30 cellular contexts compared by ENCODE assay signal in genomic region chrX:95718746-95719145, GRCh38.
"Had no signal": no experiment of that assay in that cellular context is flagged by ENCODE, and none has a peak within 500 bp of the region (broad histone marks: within the 10 kb centered on the region; RNA-seq: fewer than 3 reads in every experiment).

No MANE protein-coding gene starts in this region.

- H2AFZ ChIP-seq: neural progenitor cell had no signal

- H3K27ac ChIP-seq: colonic mucosa, gastroesophageal sphincter, heart right ventricle, lower lobe of right lung, neural progenitor cell, prostate gland, right atrium auricular region, thyroid gland, vagina had no signal

- H3K36me3 ChIP-seq: colonic mucosa, gastroesophageal sphincter, heart right ventricle, lower lobe of right lung, neural progenitor cell, prostate gland, right atrium auricular region, thyroid gland, vagina had no signal

- H3K27me3 Mint-ChIP-seq: dendritic cell treated with granulocyte-macrophage colony-stimulating factor and Interleukin-4, amounts not matched to agents 40 ng/mL and 50 ng/mL, for 4 days; memory B cell; naive B cell; natural killer cell treated with Interleukin-12 subunit alpha and Interleukin-12 subunit beta and Interleukin-15 and Interleukin-18, amount 100 ng/mL, for 72 hours; stimulated activated naive CD8-positive, alpha-beta T cell treated with anti-CD3 and anti-CD28 coated beads, Interleukin-15, amount 100 ng/mL, for 72 hours had no signal

- ATAC-seq: esophagus mucosa; gastroesophageal sphincter; heart right ventricle; left ventricle myocardium superior; lower lobe of right lung; mucosa of descending colon; natural killer cell treated with Interleukin-12 subunit alpha and Interleukin-12 subunit beta and Interleukin-15 and Interleukin-18, amount 100 ng/mL, for 72 hours; sciatic nerve; stimulated activated naive CD8-positive, alpha-beta T cell treated with anti-CD3 and anti-CD28 coated beads, Interleukin-15, amount 100 ng/mL, for 72 hours had no signal

- H3K27me3 ChIP-seq: colonic mucosa, gastroesophageal sphincter, neural progenitor cell, right atrium auricular region, thyroid gland, vagina had no signal

- H3K9ac ChIP-seq: neural progenitor cell had no signal

- H3K4me1 ChIP-seq: colonic mucosa, gastroesophageal sphincter, heart right ventricle, lower lobe of right lung, prostate gland, right atrium auricular region, thyroid gland, vagina had no signal

- H3K4me1 Mint-ChIP-seq: immature natural killer cell; memory B cell; mesothelial cell of epicardium; stimulated activated naive CD8-positive, alpha-beta T cell treated with anti-CD3 and anti-CD28 coated beads, Interleukin-15, amount 100 ng/mL, for 72 hours had no signal

- H3K9me3 ChIP-seq: colonic mucosa, gastroesophageal sphincter, heart right ventricle, lower lobe of right lung, mucosa of descending colon, prostate gland, right atrium auricular region, thyroid gland, vagina had no signal

- H3K9me3 Mint-ChIP-seq: natural killer cell treated with Interleukin-12 subunit alpha and Interleukin-12 subunit beta and Interleukin-15 and Interleukin-18, amount 100 ng/mL, for 72 hours; neural progenitor cell; stimulated activated naive CD8-positive, alpha-beta T cell treated with anti-CD3 and anti-CD28 coated beads, Interleukin-15, amount 100 ng/mL, for 72 hours had no signal

- H3K27ac Mint-ChIP-seq: dendritic cell treated with granulocyte-macrophage colony-stimulating factor and Interleukin-4, amounts not matched to agents 40 ng/mL and 50 ng/mL, for 4 days; immature natural killer cell; memory B cell; mesothelial cell of epicardium; naive B cell; natural killer cell treated with Interleukin-12 subunit alpha and Interleukin-12 subunit beta and Interleukin-15 and Interleukin-18, amount 100 ng/mL, for 72 hours; neural progenitor cell had no signal

- H3K4me3 ChIP-seq: colonic mucosa, gastroesophageal sphincter, heart right ventricle, lower lobe of right lung, mucosa of descending colon, neural progenitor cell, prostate gland, right atrium auricular region, smooth muscle cell, thyroid gland, vagina had no signal

- H3K4me2 ChIP-seq: neural progenitor cell, smooth muscle cell had no signal

- H3K36me3 Mint-ChIP-seq: immature natural killer cell; memory B cell; mesothelial cell of epicardium; naive B cell; natural killer cell treated with Interleukin-12 subunit alpha and Interleukin-12 subunit beta and Interleukin-15 and Interleukin-18, amount 100 ng/mL, for 72 hours; neural progenitor cell had no signal

- H3K4me3 Mint-ChIP-seq: dendritic cell treated with granulocyte-macrophage colony-stimulating factor and Interleukin-4, amounts not matched to agents 40 ng/mL and 50 ng/mL, for 4 days; immature natural killer cell; memory B cell; mesothelial cell of epicardium; naive B cell; natural killer cell treated with Interleukin-12 subunit alpha and Interleukin-12 subunit beta and Interleukin-15 and Interleukin-18, amount 100 ng/mL, for 72 hours; neural progenitor cell; stimulated activated naive CD8-positive, alpha-beta T cell treated with anti-CD3 and anti-CD28 coated beads, Interleukin-15, amount 100 ng/mL, for 72 hours had no signal

- DNase-seq: colonic mucosa; effector CD8-positive, alpha-beta T cell; foreskin fibroblast; glutamatergic neuron; heart right ventricle; hypothalamus; immature natural killer cell; left ventricle myocardium superior; lower lobe of right lung; mucosa of descending colon; naive B cell; stimulated activated CD4-positive, alpha-beta T cell treated with anti-CD3 and anti-CD28 coated beads, Interleukin-12 subunit alpha, Interleukin-12 subunit beta, amount 100 ng/mL, for 4 hours; stimulated activated CD4-positive, alpha-beta T cell treated with anti-CD3 and anti-CD28 coated beads, Interleukin-1b, Interleukin-23, amount 100 ng/mL, for 48 hours; stimulated activated CD4-positive, alpha-beta T cell treated with anti-CD3 and anti-CD28 coated beads, Interleukin-4, amount 100 ng/mL, for 1 hour; stimulated activated CD8-positive, alpha-beta memory T cell treated with anti-CD3 and anti-CD28 coated beads, Interleukin-4, amount 100 ng/mL, for 48 hours; stimulated activated naive CD4-positive, alpha-beta T cell; stimulated activated naive CD8-positive, alpha-beta T cell treated with anti-CD3 and anti-CD28 coated beads, Interleukin-15, amount 100 ng/mL, for 72 hours; thyroid gland had no signal
